Comparison of ENCODE assay signal across 38 cellular contexts in the genomic region with DNA sequence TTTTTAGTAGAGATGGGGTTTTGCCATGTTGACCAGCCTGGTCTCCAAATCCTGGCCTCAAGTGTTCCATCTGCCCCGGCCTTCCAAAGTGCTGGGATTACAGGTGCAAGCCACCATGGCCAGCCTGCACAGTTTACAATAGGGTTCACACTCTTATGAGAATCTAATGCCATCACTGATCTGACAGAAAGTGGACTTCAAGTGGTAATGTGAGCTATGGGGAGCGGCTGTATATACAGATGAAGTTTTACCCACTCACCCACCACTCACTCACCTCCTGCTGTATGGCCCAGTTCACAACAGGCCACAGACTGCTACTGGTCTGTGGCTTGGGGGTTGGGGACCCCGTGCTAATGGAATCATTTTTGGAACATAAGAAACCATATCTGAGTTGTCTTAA.
"Had no signal": no experiment of that assay in that cellular context is flagged by ENCODE, and none has a peak within 500 bp of the region (broad histone marks: within the 10 kb centered on the region; RNA-seq: fewer than 3 reads in every experiment).

No MANE protein-coding gene starts in this region.

- H3K36me3 Mint-ChIP-seq: activated naive CD4-positive, alpha-beta T cell treated with anti-CD3 and anti-CD28 coated beads, Interleukin-2, amount 10 ng/mL, durations not matched to agents 7 days and 5 days; activated naive CD4-positive, alpha-beta T cell treated with anti-CD3 and anti-CD28 coated beads, Interleukin-2, amount 50 U/mL, for 24 hours; activated naive CD4-positive, alpha-beta T cell treated with anti-CD3 and anti-CD28 coated beads, Interleukin-2, amount 50 U/mL, for 72 hours; activated naive CD8-positive, alpha-beta T cell; activated naive CD8-positive, alpha-beta T cell treated with anti-CD3 and anti-CD28 coated beads for 36 hours; activated naive CD8-positive, alpha-beta T cell treated with anti-CD3 and anti-CD28 coated beads, Interleukin-2, amount 10 ng/mL, durations not matched to agents 7 days and 5 days; brain had no signal

- H3K4me3 ChIP-seq: adrenal gland, ascending aorta, body of pancreas, breast epithelium, cardiac muscle cell had no signal

- H3K4me1 Mint-ChIP-seq: activated naive CD4-positive, alpha-beta T cell treated with anti-CD3 and anti-CD28 coated beads, Interleukin-2, amount 10 ng/mL, durations not matched to agents 7 days and 5 days; activated naive CD4-positive, alpha-beta T cell treated with anti-CD3 and anti-CD28 coated beads, Interleukin-2, amount 50 U/mL, for 24 hours; activated naive CD8-positive, alpha-beta T cell treated with anti-CD3 and anti-CD28 coated beads for 36 hours; activated naive CD8-positive, alpha-beta T cell treated with anti-CD3 and anti-CD28 coated beads, Interleukin-2, amount 10 ng/mL, durations not matched to agents 7 days and 5 days; activated naive CD8-positive, alpha-beta T cell treated with anti-CD3 and anti-CD28 coated beads, Interleukin-2, amount 50 U/mL, for 24 hours; activated T-helper 17 cell treated with anti-CD3 and anti-CD28 coated beads, Interleukin-2, amount 50 U/mL, for 72 hours; brain; central memory CD8-positive, alpha-beta T cell had no signal

- H3K27me3 ChIP-seq: adrenal gland, ascending aorta, body of pancreas, brain microvascular endothelial cell, breast epithelium, cardiac muscle cell had no signal

- H3K9me3 ChIP-seq: adrenal gland, ascending aorta, body of pancreas, breast epithelium had no signal

- H3K9me3 Mint-ChIP-seq: activated naive CD4-positive, alpha-beta T cell treated with anti-CD3 and anti-CD28 coated beads for 36 hours; activated naive CD4-positive, alpha-beta T cell treated with anti-CD3 and anti-CD28 coated beads, Interleukin-2, amount 10 ng/mL, durations not matched to agents 7 days and 5 days; activated naive CD4-positive, alpha-beta T cell treated with anti-CD3 and anti-CD28 coated beads, Interleukin-2, amount 50 U/mL, for 24 hours; activated naive CD4-positive, alpha-beta T cell treated with anti-CD3 and anti-CD28 coated beads, Interleukin-2, amount 50 U/mL, for 72 hours; activated naive CD8-positive, alpha-beta T cell treated with anti-CD3 and anti-CD28 coated beads for 36 hours; activated naive CD8-positive, alpha-beta T cell treated with anti-CD3 and anti-CD28 coated beads, Interleukin-2, amount 10 ng/mL, durations not matched to agents 7 days and 5 days; activated naive CD8-positive, alpha-beta T cell treated with anti-CD3 and anti-CD28 coated beads, Interleukin-2, amount 50 U/mL, for 24 hours; activated T-cell treated with anti-CD3 and anti-CD28 coated beads, Interleukin-2, amount 50 U/mL, for 24 hours; activated T-cell treated with anti-CD3 and anti-CD28 coated beads, Interleukin-2, amount 50 U/mL, for 4 hours; activated T-cell treated with anti-CD3 and anti-CD28 coated beads, Interleukin-2, amount 50 U/mL, for 72 hours; activated T-helper 1 cell treated with anti-CD3 and anti-CD28 coated beads, Interleukin-12 subunit alpha, Interleukin-12 subunit beta, Interleukin-2, Interleukin-4 antibody, amounts not matched to agents 30 ng/mL and 10 ng/mL and 1 ng/mL, durations not matched to agents 14 hours and 24 hours and 36 hours; activated T-helper 17 cell treated with anti-CD3 and anti-CD28 coated beads, Interleukin-2, amount 50 U/mL, for 72 hours; activated T-helper 2 cell treated with anti-CD3 and anti-CD28 coated beads, Interferon-gamma antibody, Interleukin-2, Interleukin-4, amounts not matched to agents 10 μg/mL and 5 μg/mL and 100 μg/mL, durations not matched to agents 14 hours and 24 hours and 36 hours; central memory CD8-positive, alpha-beta T cell had no signal

- H3K36me3 ChIP-seq: adrenal gland, ascending aorta, brain microvascular endothelial cell, breast epithelium, cardiac muscle cell had no signal

- DNase-seq: activated effector memory CD4-positive, alpha-beta T cell treated with anti-CD3 and anti-CD28 coated beads, Interleukin-2, amount 50 U/mL, for 16 hours; activated effector memory CD4-positive, alpha-beta T cell treated with Interleukin-2 at 50 U/mL for 16 hours; activated gamma-delta T cell; activated gamma-delta T cell treated with Interleukin-2 at 50 U/mL for 16 hours; activated naive CD4-positive, alpha-beta T cell; activated naive CD4-positive, alpha-beta T cell treated with anti-CD3 and anti-CD28 coated beads for 36 hours; activated naive CD4-positive, alpha-beta T cell treated with anti-CD3 and anti-CD28 coated beads, Interleukin-2, amount 10 ng/mL, durations not matched to agents 7 days and 5 days; activated naive CD4-positive, alpha-beta T cell treated with anti-CD3 and anti-CD28 coated beads, Interleukin-2, amount 50 U/mL, for 16 hours; activated naive CD4-positive, alpha-beta T cell treated with Interleukin-2 at 50 U/mL for 16 hours; activated naive CD8-positive, alpha-beta T cell treated with anti-CD3 and anti-CD28 coated beads for 36 hours; activated naive CD8-positive, alpha-beta T cell treated with anti-CD3 and anti-CD28 coated beads, Interleukin-2, amount 10 ng/mL, durations not matched to agents 7 days and 5 days; activated naive CD8-positive, alpha-beta T cell treated with anti-CD3 and anti-CD28 coated beads, Interleukin-2, amount 50 U/mL, for 24 hours; activated T-cell treated with anti-CD3 and anti-CD28 coated beads, Interleukin-2, amount 50 U/mL, for 1 hour; activated T-cell treated with anti-CD3 and anti-CD28 coated beads, Interleukin-2, amount 50 U/mL, for 24 hours; activated T-cell treated with anti-CD3 and anti-CD28 coated beads, Interleukin-2, amount 50 U/mL, for 4 hours; activated T-cell treated with anti-CD3 and anti-CD28 coated beads, Interleukin-2, amount 50 U/mL, for 48 hours; activated T-cell treated with anti-CD3 and anti-CD28 coated beads, Interleukin-2, amount 50 U/mL, for 72 hours; adrenal gland; amniotic stem cell; amygdala; anterior cingulate cortex; aorta; body of pancreas; brain microvascular endothelial cell; caudate nucleus; central memory CD4-positive, alpha-beta T cell; cerebellar nuclear complex had no signal

- H3K4me1 ChIP-seq: adrenal gland, ascending aorta, body of pancreas, breast epithelium had no signal

- H3K27ac Mint-ChIP-seq: activated naive CD4-positive, alpha-beta T cell treated with anti-CD3 and anti-CD28 coated beads for 36 hours; activated naive CD4-positive, alpha-beta T cell treated with anti-CD3 and anti-CD28 coated beads, Interleukin-2, amount 10 ng/mL, durations not matched to agents 7 days and 5 days; activated naive CD4-positive, alpha-beta T cell treated with anti-CD3 and anti-CD28 coated beads, Interleukin-2, amount 50 U/mL, for 24 hours; activated naive CD4-positive, alpha-beta T cell treated with anti-CD3 and anti-CD28 coated beads, Interleukin-2, amount 50 U/mL, for 72 hours; activated naive CD8-positive, alpha-beta T cell; activated naive CD8-positive, alpha-beta T cell treated with anti-CD3 and anti-CD28 coated beads for 36 hours; activated naive CD8-positive, alpha-beta T cell treated with anti-CD3 and anti-CD28 coated beads, Interleukin-2, amount 10 ng/mL, durations not matched to agents 7 days and 5 days; activated naive CD8-positive, alpha-beta T cell treated with anti-CD3 and anti-CD28 coated beads, Interleukin-2, amount 50 U/mL, for 24 hours; activated T-cell treated with anti-CD3 and anti-CD28 coated beads, Interleukin-2, amount 50 U/mL, for 24 hours; activated T-cell treated with anti-CD3 and anti-CD28 coated beads, Interleukin-2, amount 50 U/mL, for 72 hours; activated T-helper 1 cell treated with anti-CD3 and anti-CD28 coated beads, Interleukin-12 subunit alpha, Interleukin-12 subunit beta, Interleukin-2, Interleukin-4 antibody, amounts not matched to agents 30 ng/mL and 10 ng/mL and 1 ng/mL, durations not matched to agents 14 hours and 24 hours and 36 hours; activated T-helper 17 cell treated with anti-CD3 and anti-CD28 coated beads, Interleukin-2, amount 50 U/mL, for 72 hours; activated T-helper 2 cell treated with anti-CD3 and anti-CD28 coated beads, Interferon-gamma antibody, Interleukin-2, Interleukin-4, amounts not matched to agents 10 μg/mL and 5 μg/mL and 100 μg/mL, durations not matched to agents 14 hours and 24 hours and 36 hours; brain had no signal

- H3K27me3 Mint-ChIP-seq: activated naive CD4-positive, alpha-beta T cell treated with anti-CD3 and anti-CD28 coated beads, Interleukin-2, amount 10 ng/mL, durations not matched to agents 7 days and 5 days; brain had no signal

- H3K4me3 Mint-ChIP-seq: activated naive CD4-positive, alpha-beta T cell treated with anti-CD3 and anti-CD28 coated beads for 36 hours; activated naive CD4-positive, alpha-beta T cell treated with anti-CD3 and anti-CD28 coated beads, Interleukin-2, amount 10 ng/mL, durations not matched to agents 7 days and 5 days; activated naive CD4-positive, alpha-beta T cell treated with anti-CD3 and anti-CD28 coated beads, Interleukin-2, amount 50 U/mL, for 24 hours; activated naive CD8-positive, alpha-beta T cell; activated naive CD8-positive, alpha-beta T cell treated with anti-CD3 and anti-CD28 coated beads for 36 hours; activated naive CD8-positive, alpha-beta T cell treated with anti-CD3 and anti-CD28 coated beads, Interleukin-2, amount 10 ng/mL, durations not matched to agents 7 days and 5 days; activated naive CD8-positive, alpha-beta T cell treated with anti-CD3 and anti-CD28 coated beads, Interleukin-2, amount 50 U/mL, for 24 hours; activated T-cell treated with anti-CD3 and anti-CD28 coated beads, Interleukin-2, amount 50 U/mL, for 24 hours; activated T-cell treated with anti-CD3 and anti-CD28 coated beads, Interleukin-2, amount 50 U/mL, for 4 hours; activated T-cell treated with anti-CD3 and anti-CD28 coated beads, Interleukin-2, amount 50 U/mL, for 72 hours; activated T-helper 1 cell treated with anti-CD3 and anti-CD28 coated beads, Interleukin-12 subunit alpha, Interleukin-12 subunit beta, Interleukin-2, Interleukin-4 antibody, amounts not matched to agents 30 ng/mL and 10 ng/mL and 1 ng/mL, durations not matched to agents 14 hours and 24 hours and 36 hours; activated T-helper 17 cell treated with anti-CD3 and anti-CD28 coated beads, Interleukin-2, amount 50 U/mL, for 72 hours; brain; central memory CD8-positive, alpha-beta T cell had no signal

- H3K27ac ChIP-seq: adrenal gland, ascending aorta, body of pancreas, brain microvascular endothelial cell, breast epithelium, cardiac muscle cell had no signal

- ATAC-seq: activated naive CD4-positive, alpha-beta T cell treated with anti-CD3 and anti-CD28 coated beads, Interleukin-2, amount 50 U/mL, for 72 hours; activated naive CD8-positive, alpha-beta T cell treated with anti-CD3 and anti-CD28 coated beads, Interleukin-2, amount 50 U/mL, for 24 hours; activated T-cell treated with anti-CD3 and anti-CD28 coated beads, Interleukin-2, amount 50 U/mL, for 4 hours; activated T-cell treated with anti-CD3 and anti-CD28 coated beads, Interleukin-2, amount 50 U/mL, for 72 hours; activated T-helper 17 cell treated with anti-CD3 and anti-CD28 coated beads, Interleukin-2, amount 50 U/mL, for 72 hours; body of pancreas had no signal
